ENCODE assay signal across 1 cellular context in the genomic region with DNA sequence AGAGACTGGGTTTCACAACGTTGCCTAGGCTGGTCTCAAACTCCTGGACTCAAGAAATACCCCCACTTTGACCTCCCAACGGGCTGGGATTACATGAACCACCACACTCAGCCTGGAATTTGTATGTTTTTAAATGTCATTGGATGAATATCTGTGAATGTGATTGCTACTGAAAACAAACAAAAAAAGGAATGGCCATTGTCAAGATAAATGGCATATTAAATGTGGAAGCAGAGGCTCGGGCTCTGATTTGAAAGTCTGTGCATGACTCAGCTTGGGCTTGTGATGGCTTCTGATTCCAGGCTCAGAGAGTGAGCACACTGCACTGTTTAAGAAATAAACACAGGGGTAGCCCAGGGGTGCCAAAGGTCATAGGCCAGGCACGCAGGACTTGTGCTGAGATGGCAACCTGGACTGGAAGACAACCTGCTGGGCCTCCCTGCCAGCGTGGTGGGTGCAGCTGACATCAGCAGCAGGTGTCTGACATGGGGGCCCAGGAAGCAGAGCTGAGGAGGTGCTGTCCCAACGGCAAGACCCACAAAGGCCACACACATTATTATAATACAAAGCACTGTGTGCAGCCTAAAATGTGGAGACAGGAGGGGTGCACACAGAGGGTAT.
TF ChIP-seq lines count a peak whose summit lies in the region.

No MANE protein-coding gene starts in this region.

TF ChIP-seq in SK-N-SH, 30 proteins besides CTCF, POLR2A, EP300 and RAD21:
- TF ChIP-seq YY1 (IDR thresholded peaks at IDR 0.05; ENCODE audit: low read depth) (no peak), RFX5 (IDR thresholded peaks at IDR 0.05; ENCODE audit: low read length) (no peak), EZH2phosphoT487 (IDR thresholded peaks at IDR 0.05; ENCODE audit: borderline replicate concordance, low read depth) (no peak), POLR2AphosphoS5 (IDR thresholded peaks at IDR 0.05; ENCODE audit: low read depth, low read length) (no peak), MEF2A (IDR thresholded peaks at IDR 0.05; ENCODE audit: borderline replicate concordance, low read depth) (no peak)
- TF ChIP-seq, protein P1, sequence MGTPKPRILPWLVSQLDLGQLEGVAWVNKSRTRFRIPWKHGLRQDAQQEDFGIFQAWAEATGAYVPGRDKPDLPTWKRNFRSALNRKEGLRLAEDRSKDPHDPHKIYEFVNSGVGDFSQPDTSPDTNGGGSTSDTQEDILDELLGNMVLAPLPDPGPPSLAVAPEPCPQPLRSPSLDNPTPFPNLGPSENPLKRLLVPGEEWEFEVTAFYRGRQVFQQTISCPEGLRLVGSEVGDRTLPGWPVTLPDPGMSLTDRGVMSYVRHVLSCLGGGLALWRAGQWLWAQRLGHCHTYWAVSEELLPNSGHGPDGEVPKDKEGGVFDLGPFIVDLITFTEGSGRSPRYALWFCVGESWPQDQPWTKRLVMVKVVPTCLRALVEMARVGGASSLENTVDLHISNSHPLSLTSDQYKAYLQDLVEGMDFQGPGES (IDR thresholded peaks at IDR 0.05; ENCODE audit: low read depth, low read length) = no peak
